8 cellular contexts compared by ENCODE assay signal in genomic region chr15:31707944-31708702, GRCh38.
DNase-seq lines count a peak whose midpoint lies in the region; ATAC-seq, FAIRE-seq and TF ChIP-seq lines count a peak whose summit lies in the region.
"Not testable (repeated sequence)": the region's sequence is repeated elsewhere in the genome, so short reads cannot be mapped to it uniquely, and the experiment has no call there.

No MANE protein-coding gene starts in this region.

- H3K36me3 ChIP-seq in GM06990 (ENCODE audit: control insufficient read depth, insufficient read depth, low read length); OCI-LY3 (replicated peaks; ENCODE audit: low read depth, low read length); H1 (ENCODE audit: control insufficient read depth in 2 of 4, insufficient read depth in 4 of 4, low read length in 3 of 4): not testable (repeated sequence)

- not testable (repeated sequence) for H2BK5ac ChIP-seq in H1 (ENCODE audit: low read depth, low read length)

- POLR2A ChIA-PET in H1 (lab: Charles Lee; ENCODE audit: partially characterized antibody) = not testable (repeated sequence)

- 81% methylated on average over 3 of the region's 8 CpGs; no CpG with 5 or more reads in 1 of the 2 experiments for WGBS in H1 (ENCODE audit: extremely low coverage in 1 of 2, insufficient coverage in 1 of 2, insufficient read length in 1 of 2, insufficient replicate concordance in 2 of 2, low coverage in 1 of 2, low lambda C conversion rate in 2 of 2, missing lambda C conversion rate in 1 of 2), 2 experiments

- not testable (repeated sequence) for H4K8ac ChIP-seq in H1 (ENCODE audit: extremely low read depth, insufficient read depth, low read length)

- H2BK120ac ChIP-seq in H1 (replicated peaks; ENCODE audit: low read depth, low read length) = not testable (repeated sequence)

- H3K18ac ChIP-seq in H1 (ENCODE audit: extremely low read depth, low read length) = not testable (repeated sequence)

- not testable (repeated sequence) for H4K20me1 ChIP-seq in OCI-LY3 (ENCODE audit: insufficient read depth, low read length); H1 (replicated peaks in 1 of 2; ENCODE audit: control insufficient read depth in 1 of 2, insufficient read depth in 2 of 2, low read length in 2 of 2)

- H3K9ac ChIP-seq in OCI-LY3 (ENCODE audit: low read length) = peak overlapping the region; percentile 78; the same call in 1 of the 2 replicates
- not testable (repeated sequence) for H3K9ac ChIP-seq in H1 (replicated peaks in 1 of 4; ENCODE audit: extremely low read depth in 1 of 4, low read depth in 3 of 4, low read length in 3 of 4)

- not testable (repeated sequence) for H3K23ac ChIP-seq in H1 (ENCODE audit: insufficient read length)

- CTCF ChIA-PET in H1 (lab: Charles Lee; ENCODE audit: partially characterized antibody) = not testable (repeated sequence)

- H3K9me3 ChIP-seq in OCI-LY3 (ENCODE audit: insufficient read depth, low read length); H1 (ENCODE audit: insufficient read depth in 2 of 2, low read depth in 1 of 2, low read length in 1 of 2): not testable (repeated sequence)

- TF ChIP-seq CTCF in GM06990 (IDR thresholded peaks at IDR 0.05; ENCODE audit: insufficient read depth, low read length, poor library complexity, severe bottlenecking); OCI-LY3 (IDR thresholded peaks at IDR 0.05; ENCODE audit: low read depth, low read length); H1 (IDR thresholded peaks at IDR 0.05; ENCODE audit: control extremely low read depth in 1 of 3, insufficient read depth in 1 of 3, low read depth in 1 of 3, low read length in 3 of 3): not testable (repeated sequence)

- DNase-seq in GM06990 (ENCODE audit: extremely low read depth, insufficient read length) = peak; percentile 27
- not testable (repeated sequence) for DNase-seq in H1 (ENCODE audit: low read depth in 1 of 2, low spot score in 2 of 2)

- TF ChIP-seq RAD21 in H1 (IDR thresholded peaks at IDR 0.05 in 1 of 2, conservative IDR thresholded peaks at IDR 0.05 in 1 of 2; ENCODE audit: low read depth in 2 of 2, low read length in 2 of 2) = not testable (repeated sequence)

- not testable (repeated sequence) for H4K91ac ChIP-seq in H1 (replicated peaks; ENCODE audit: insufficient read length, low read length)

- not testable (repeated sequence) for TF ChIP-seq EP300 in H1 (IDR thresholded peaks at IDR 0.05; ENCODE audit: borderline replicate concordance in 1 of 2, low read depth in 2 of 2, low read length in 2 of 2)

- not testable (repeated sequence) for H2BK12ac ChIP-seq in H1 (ENCODE audit: low read depth, low read length)

- ATAC-seq in GM18907 (IDR thresholded peaks at IDR 0.05; ENCODE audit: unreplicated experiment) (peak; percentile 72), GM19468 (IDR thresholded peaks at IDR 0.05; ENCODE audit: extremely low read depth, unreplicated experiment) (peak; percentile 38), HG02571 (IDR thresholded peaks at IDR 0.05; ENCODE audit: unreplicated experiment) (peak; percentile 58), HG02981 (IDR thresholded peaks at IDR 0.05; ENCODE audit: unreplicated experiment) (peak; percentile 49), HG03354 (IDR thresholded peaks at IDR 0.05; ENCODE audit: poor library complexity, severe bottlenecking, unreplicated experiment) (peak; percentile 65)

- H3K27ac ChIP-seq in OCI-LY3 (ENCODE audit: low read length) = peak overlapping the region; percentile 94
- not testable (repeated sequence) for H3K27ac ChIP-seq in H1 (ENCODE audit: low read depth, low read length)

- H2BK15ac ChIP-seq in H1 (ENCODE audit: low read length) = not testable (repeated sequence)

- not testable (repeated sequence) for H3K79me1 ChIP-seq in H1 (ENCODE audit: low read depth, low read length)

- not testable (repeated sequence) for TF ChIP-seq POLR2A in H1 (IDR thresholded peaks at IDR 0.05; ENCODE audit: control extremely low read depth in 1 of 2, low read depth in 2 of 2, low read length in 2 of 2)

- H2AFZ ChIP-seq in OCI-LY3 (ENCODE audit: low read depth, low read length); H1 (ENCODE audit: low read length): not testable (repeated sequence)

- peaks cover 28% of the 10 kb centered on the region for H3K4me1 ChIP-seq in OCI-LY3 (ENCODE audit: low read length)
- not testable (repeated sequence) for H3K4me1 ChIP-seq in H1 (replicated peaks in 1 of 4; ENCODE audit: control insufficient read depth in 3 of 4, insufficient read depth in 4 of 4, low read length in 3 of 4)

- H3K4me3 ChIP-seq in GM06990 (replicated peaks; ENCODE audit: low read depth, low read length); OCI-LY3 (ENCODE audit: low read length); H1 (ENCODE audit: extremely low read depth in 1 of 4, insufficient read depth in 2 of 4, low read depth in 3 of 4, low read length in 4 of 4): not testable (repeated sequence)

- H3K79me2 ChIP-seq in OCI-LY3 (ENCODE audit: low read length); H1 (ENCODE audit: control insufficient read depth in 1 of 2, insufficient read depth in 2 of 2, low read length in 2 of 2): not testable (repeated sequence)

- H3K27me3 ChIP-seq in GM06990 (replicated peaks; ENCODE audit: control insufficient read depth, insufficient read depth, low read length); OCI-LY3 (ENCODE audit: low read depth, low read length); H1 (replicated peaks in 1 of 4; ENCODE audit: control insufficient read depth in 3 of 4, extremely low read depth in 1 of 4, insufficient read depth in 3 of 4, low read length in 3 of 4): not testable (repeated sequence)

- H2BK20ac ChIP-seq in H1 (ENCODE audit: low read length) = not testable (repeated sequence)

- not testable (repeated sequence) for H2AK5ac ChIP-seq in H1 (ENCODE audit: low read depth, low read length)

- not testable (repeated sequence) for H3K23me2 ChIP-seq in H1 (ENCODE audit: low read depth, low read length)

- H4K5ac ChIP-seq in H1 (ENCODE audit: insufficient read length, low read depth, low read length) = not testable (repeated sequence)

- H3K56ac ChIP-seq in H1 (replicated peaks; ENCODE audit: insufficient read length, low read depth, low read length) = not testable (repeated sequence)

- H3K14ac ChIP-seq in H1 (ENCODE audit: insufficient read length) = not testable (repeated sequence)

- FAIRE-seq in H1 (lab: Jason Lieb, UNC) = peak; percentile 75

- peak overlapping the region; percentile 78 for H3K4me2 ChIP-seq in OCI-LY3 (ENCODE audit: low read length)
- not testable (repeated sequence) for H3K4me2 ChIP-seq in H1 (ENCODE audit: insufficient read depth in 1 of 2, low read depth in 2 of 2, low read length in 2 of 2)

- H3K4ac ChIP-seq in H1 (replicated peaks; ENCODE audit: insufficient read length, low read depth, low read length) = not testable (repeated sequence)
